8 cellular contexts compared by ENCODE assay signal in the genomic region with DNA sequence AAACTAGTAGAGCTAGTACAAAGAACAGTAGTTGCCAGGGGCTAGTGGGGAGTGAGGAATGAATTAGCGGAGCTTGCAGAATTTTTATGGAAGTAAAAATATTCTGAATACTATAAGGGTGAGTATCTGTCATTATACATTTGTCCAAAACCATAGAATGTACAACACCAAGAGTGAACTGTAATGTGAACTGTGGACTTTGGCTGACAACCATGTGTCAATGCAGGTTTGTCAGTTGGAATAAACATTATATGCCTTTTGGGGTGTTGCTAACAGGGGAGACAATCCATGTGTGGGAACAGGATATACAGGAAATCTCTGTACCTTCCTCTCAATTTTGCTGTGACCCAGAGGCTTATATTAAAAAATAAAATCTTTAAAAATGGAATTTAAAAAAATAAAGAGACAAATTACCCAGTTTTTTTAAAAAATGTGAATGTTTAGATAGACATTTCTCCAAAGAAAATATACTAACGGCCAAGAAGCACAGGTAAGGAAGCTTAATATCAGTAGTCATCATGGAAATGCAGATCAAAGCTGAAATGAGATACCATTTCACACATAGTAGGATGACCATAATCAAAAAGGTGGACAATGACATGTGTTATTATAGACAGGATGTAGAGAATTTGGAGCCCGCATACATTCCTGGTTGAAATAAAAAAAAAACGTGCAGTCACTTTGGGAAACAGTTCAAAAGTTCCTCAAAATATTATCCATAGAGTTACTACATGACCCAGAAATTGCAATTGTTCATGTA.
"Had no signal": no experiment of that assay in that cellular context is flagged by ENCODE, and none has a peak within 500 bp of the region (broad histone marks: within the 10 kb centered on the region; RNA-seq: fewer than 3 reads in every experiment).

No MANE protein-coding gene starts in this region.

- H3K4me3 Mint-ChIP-seq: HFFc6 had no signal

- H3K36me3 ChIP-seq: HAP-1 had no signal

- H2AFZ ChIP-seq: GM23248 had no signal

- H3K9ac ChIP-seq: GM23248 had no signal

- H3K27ac ChIP-seq: GM23248 had no signal

- H3K4me1 ChIP-seq: HAP-1 had no signal

- ATAC-seq: HCT116, K562 had no signal

- H3K4me3 ChIP-seq: GM23248, HAP-1, K562 had no signal

- H3K27ac Mint-ChIP-seq: HFFc6 had no signal

- DNase-seq: GM23248, GOT3, H7, HFFc6, IMR-90 had no signal

- H3K9me3 ChIP-seq: HAP-1 had no signal
